Comparison of ENCODE assay signal across 9 cellular contexts in the genomic region with DNA sequence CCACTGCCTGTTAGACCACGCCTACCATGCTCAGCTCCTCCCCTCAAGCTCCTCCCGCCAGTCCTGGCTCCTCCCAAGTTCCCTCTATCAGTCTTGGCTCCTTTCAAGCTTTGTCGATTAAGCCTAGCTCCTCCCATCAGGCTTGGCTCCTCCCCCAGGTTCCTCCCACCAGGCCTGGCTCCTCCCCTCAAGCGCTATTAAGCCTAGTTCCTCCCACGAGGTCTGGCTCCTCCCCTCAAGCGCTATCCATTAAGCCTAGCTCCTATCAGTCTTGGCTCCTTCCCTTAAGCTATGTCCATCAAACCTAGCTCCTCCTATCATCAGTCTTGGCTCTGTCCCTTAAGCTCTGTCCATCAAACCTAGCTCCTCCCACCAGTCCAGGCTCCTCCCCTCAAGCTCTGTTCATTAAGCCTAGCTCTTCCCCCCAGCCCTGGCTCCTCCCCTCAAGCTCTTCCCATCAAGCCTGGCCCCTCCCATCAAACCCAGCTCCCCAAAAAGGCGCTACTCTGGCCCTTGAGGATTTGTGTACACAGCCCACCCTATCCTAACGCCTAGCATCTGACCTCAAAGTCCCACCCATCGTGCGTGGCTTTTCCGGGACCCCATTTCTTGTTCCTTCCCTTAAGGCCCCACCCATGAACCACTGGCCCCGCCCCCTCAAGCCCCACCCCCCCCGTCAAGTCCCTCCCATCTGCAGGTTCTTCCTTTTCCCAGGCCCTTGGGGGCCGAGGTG. TPM values are rescaled to one million over a fixed set of nuclear protein-coding genes. Genes with fewer than 3 reads are reported as not detected.
DNase-seq lines count a peak whose midpoint lies in the region; ATAC-seq and TF ChIP-seq lines count a peak whose summit lies in the region.
"Had no signal": no experiment of that assay in that cellular context is flagged by ENCODE, and none has a peak within 500 bp of the region (broad histone marks: within the 10 kb centered on the region; RNA-seq: fewer than 3 reads in every experiment).

No MANE protein-coding gene starts in this region.

- no peak overlapping the region for H3K27ac Mint-ChIP-seq in activated T-helper 1 cell treated with anti-CD3 and anti-CD28 coated beads, Interleukin-12 subunit alpha, Interleukin-12 subunit beta, Interleukin-2, Interleukin-4 antibody, amounts not matched to agents 30 ng/mL and 10 ng/mL and 1 ng/mL, durations not matched to agents 14 hours and 24 hours and 36 hours

- no peaks in the 10 kb centered on the region for H3K9me3 Mint-ChIP-seq in activated T-helper 1 cell treated with anti-CD3 and anti-CD28 coated beads, Interleukin-12 subunit alpha, Interleukin-12 subunit beta, Interleukin-2, Interleukin-4 antibody, amounts not matched to agents 30 ng/mL and 10 ng/mL and 1 ng/mL, durations not matched to agents 14 hours and 24 hours and 36 hours

- H3K27me3 ChIP-seq in HL-60 (ENCODE audit: insufficient read depth, poor library complexity, severe bottlenecking), result peaks cover 6% of the 10 kb centered on the region
- no peaks in the 10 kb centered on the region for H3K27me3 ChIP-seq in iPS DF 6.9 (ENCODE audit: control insufficient read depth, insufficient read depth, low read length)
- peaks cover 0 to 51% (median 31%) of the 10 kb centered on the region in 7 donors for H3K27me3 ChIP-seq in heart right ventricle

- TF ChIP-seq CTCF in HL-60 (IDR thresholded peaks at IDR 0.05; ENCODE audit: insufficient read depth, low read length) (no peak), heart right ventricle (IDR thresholded peaks at IDR 0.05) (no peak)

- H3K4me3 ChIP-seq in HL-60 (replicated peaks; ENCODE audit: insufficient read depth, low read length), result no peak overlapping the region
- H3K4me3 ChIP-seq in iPS DF 6.9 (ENCODE audit: low read length), result no peak overlapping the region
- H3K4me3 ChIP-seq in heart right ventricle, result no peak overlapping the region

- intact Hi-C loops in activated T-helper 1 cell treated with anti-CD3 and anti-CD28 coated beads, Interleukin-12 subunit alpha, Interleukin-12 subunit beta, Interleukin-2, Interleukin-4 antibody, amounts not matched to agents 30 ng/mL and 10 ng/mL and 1 ng/mL, durations not matched to agents 14 hours and 24 hours and 36 hours (cut with micrococcal nuclease), result loop anchor here (2.0 kb wide), 1 partner anchor 31 kb away; a partner anchor contains a TSS
- intact Hi-C loops in heart right ventricle (cut with DNase I), result no loop called here

- no peaks in the 10 kb centered on the region for H3K36me3 Mint-ChIP-seq in activated T-helper 1 cell treated with anti-CD3 and anti-CD28 coated beads, Interleukin-12 subunit alpha, Interleukin-12 subunit beta, Interleukin-2, Interleukin-4 antibody, amounts not matched to agents 30 ng/mL and 10 ng/mL and 1 ng/mL, durations not matched to agents 14 hours and 24 hours and 36 hours (ENCODE audit: low read depth)

- H3K4me3 Mint-ChIP-seq in activated T-helper 1 cell treated with anti-CD3 and anti-CD28 coated beads, Interleukin-12 subunit alpha, Interleukin-12 subunit beta, Interleukin-2, Interleukin-4 antibody, amounts not matched to agents 30 ng/mL and 10 ng/mL and 1 ng/mL, durations not matched to agents 14 hours and 24 hours and 36 hours, result no peak overlapping the region

- in situ Hi-C loops in Caki2 (cut with HindIII; ENCODE audit: low pct_unique_long_range_greater_than_20kb, low sequenced_read_pairs), result no loop called here

- H3K36me3 ChIP-seq in iPS DF 6.9 (ENCODE audit: control insufficient read depth, insufficient read depth, low read length), result peaks cover 9% of the 10 kb centered on the region
- no peaks in the 10 kb centered on the region for H3K36me3 ChIP-seq in heart right ventricle

- ATAC-seq in GM21423 (IDR thresholded peaks at IDR 0.05; ENCODE audit: unreplicated experiment) (no peak), heart right ventricle (no peak)

- H3K4me1 Mint-ChIP-seq in activated T-helper 1 cell treated with anti-CD3 and anti-CD28 coated beads, Interleukin-12 subunit alpha, Interleukin-12 subunit beta, Interleukin-2, Interleukin-4 antibody, amounts not matched to agents 30 ng/mL and 10 ng/mL and 1 ng/mL, durations not matched to agents 14 hours and 24 hours and 36 hours (ENCODE audit: low read depth), result no peaks in the 10 kb centered on the region

- WGBS in iPS DF 6.9 (ENCODE audit: insufficient coverage, insufficient read length), result no CpG with 5 or more reads among the region's 14 CpGs
- 61 to 70% methylated on average over 14 of the region's 14 CpGs for WGBS in heart right ventricle, 2 donors

- H3K27me3 Mint-ChIP-seq in activated T-helper 1 cell treated with anti-CD3 and anti-CD28 coated beads, Interleukin-12 subunit alpha, Interleukin-12 subunit beta, Interleukin-2, Interleukin-4 antibody, amounts not matched to agents 30 ng/mL and 10 ng/mL and 1 ng/mL, durations not matched to agents 14 hours and 24 hours and 36 hours (ENCODE audit: insufficient read depth), result peaks cover 10% of the 10 kb centered on the region

- H3K9me3 ChIP-seq in iPS DF 6.9 (ENCODE audit: control insufficient read depth, insufficient read depth, low read length) (no peaks in the 10 kb centered on the region), heart right ventricle (no peaks in the 10 kb centered on the region)

- H3K4me1 ChIP-seq in iPS DF 6.9 (ENCODE audit: control insufficient read depth, insufficient read depth, low read length), result no peaks in the 10 kb centered on the region
- H3K4me1 ChIP-seq in heart right ventricle, result no peaks in the 10 kb centered on the region

- DNase-seq in Caki2 (ENCODE audit: low read depth) (peak; percentile 69), HL-60 (ENCODE audit: low read depth in 1 of 2, low spot score in 1 of 2) (peak; percentile 43 to 58), SW480 (ENCODE audit: low spot score) (peak; percentile 78), iPS DF 6.9 (ENCODE audit: low read depth, low spot score) (peak; percentile 76), ureter (ENCODE audit: low spot score) (no peak), heart right ventricle (no peak)
- DNase-seq in activated T-helper 1 cell treated with anti-CD3 and anti-CD28 coated beads, Interleukin-12 subunit alpha, Interleukin-12 subunit beta, Interleukin-2, Interleukin-4 antibody, amounts not matched to agents 30 ng/mL and 10 ng/mL and 1 ng/mL, durations not matched to agents 14 hours and 24 hours and 36 hours (ENCODE audit: low spot score), result no peak

- H3K27ac ChIP-seq in HL-60 (replicated peaks), result no peak overlapping the region
- H3K27ac ChIP-seq in iPS DF 6.9 (ENCODE audit: low read length), result no peak overlapping the region
- H3K27ac ChIP-seq in heart right ventricle, result no peak overlapping the region

RNA-seq across cellular contexts. Expression of a gene that starts 10.0 kb away (rescaled TPM):
- total RNA-seq in Caki2 (2014; rRNA removed; shearing (Covaris generic); ENCODE audit: low replicate concordance), result 3.9 and 5.2 TPM in 2 replicates
- total RNA-seq in ureter, result 29.3 TPM
- total RNA-seq in activated T-helper 1 cell treated with anti-CD3 and anti-CD28 coated beads, Interleukin-12 subunit alpha, Interleukin-12 subunit beta, Interleukin-2, Interleukin-4 antibody, amounts not matched to agents 30 ng/mL and 10 ng/mL and 1 ng/mL, durations not matched to agents 14 hours and 24 hours and 36 hours, result 0.37 and 0.67 TPM in 2 replicates
- total RNA-seq in heart right ventricle, result 1 to 10 TPM in 1 of 10 donors, under 1 TPM in 9; 0.13 to 2.0 (median 0.30) TPM
- under 1 TPM; 0.03 to 0.37 TPM for polyA plus RNA-seq in heart right ventricle
- total RNA-seq: fibroblast of lung had no signal
- polyA plus RNA-seq: fibroblast of lung had no signal

RNA-seq across cellular contexts. Expression of a gene that starts 23.7 kb away (rescaled TPM):
- total RNA-seq in Caki2 (2014; rRNA removed; shearing (Covaris generic); ENCODE audit: low replicate concordance), result 29.7 and 79.6 TPM in 2 replicates
- total RNA-seq in ureter, result 39.0 TPM
- total RNA-seq in activated T-helper 1 cell treated with anti-CD3 and anti-CD28 coated beads, Interleukin-12 subunit alpha, Interleukin-12 subunit beta, Interleukin-2, Interleukin-4 antibody, amounts not matched to agents 30 ng/mL and 10 ng/mL and 1 ng/mL, durations not matched to agents 14 hours and 24 hours and 36 hours, result 50.7 and 51.2 TPM in 2 replicates
- 10 to 100 TPM; 18.6 to 25.1 (median 22.4) TPM for total RNA-seq in heart right ventricle
- 10 to 100 TPM; 28.0 to 31.9 TPM for polyA plus RNA-seq in heart right ventricle

RNA-seq across cellular contexts. Expression of a gene that starts 23.9 kb away (rescaled TPM):
- 42.7 and 45.1 TPM in 2 replicates for total RNA-seq in Caki2 (2014; rRNA removed; shearing (Covaris generic); ENCODE audit: low replicate concordance)
- total RNA-seq in ureter (66.7 TPM), heart right ventricle (100 to 1,000 TPM; 119 to 230 (median 150) TPM)
- total RNA-seq in activated T-helper 1 cell treated with anti-CD3 and anti-CD28 coated beads, Interleukin-12 subunit alpha, Interleukin-12 subunit beta, Interleukin-2, Interleukin-4 antibody, amounts not matched to agents 30 ng/mL and 10 ng/mL and 1 ng/mL, durations not matched to agents 14 hours and 24 hours and 36 hours, result 88.5 and 93.4 TPM in 2 replicates
- polyA plus RNA-seq in heart right ventricle, result 1,000 to 10,000 TPM in 1 of 2 donors, 10 to 100 TPM in 1; 99.1 to 1,041 TPM

RNA-seq across cellular contexts. Expression of a gene that starts 27.9 kb away (rescaled TPM):
- total RNA-seq in Caki2 (2014; rRNA removed; shearing (Covaris generic); ENCODE audit: low replicate concordance), result not detected in 2 replicates
- total RNA-seq in ureter (1.7 TPM), heart right ventricle (1 to 10 TPM in 5 of 10 donors, under 1 TPM in 3, not detected in 2; 0.35 to 3.8 (median 2.3) TPM)
- total RNA-seq in activated T-helper 1 cell treated with anti-CD3 and anti-CD28 coated beads, Interleukin-12 subunit alpha, Interleukin-12 subunit beta, Interleukin-2, Interleukin-4 antibody, amounts not matched to agents 30 ng/mL and 10 ng/mL and 1 ng/mL, durations not matched to agents 14 hours and 24 hours and 36 hours, result 0.34 and 1.4 TPM in 2 replicates
- polyA plus RNA-seq in heart right ventricle, result 1 to 10 TPM in 1 of 2 donors, under 1 TPM in 1; 0.67 to 1.0 TPM
- total RNA-seq: fibroblast of lung had no signal
- polyA plus RNA-seq: fibroblast of lung had no signal

RNA-seq across cellular contexts. Expression of a gene that starts 31.3 kb away (rescaled TPM):
- 7.1 and 14.5 TPM in 2 replicates for total RNA-seq in Caki2 (2014; rRNA removed; shearing (Covaris generic); ENCODE audit: low replicate concordance)
- total RNA-seq in ureter (122 TPM), heart right ventricle (10 to 100 TPM in 2 of 10 donors, 1 to 10 TPM in 8; 1.6 to 19.6 (median 2.5) TPM)
- total RNA-seq in activated T-helper 1 cell treated with anti-CD3 and anti-CD28 coated beads, Interleukin-12 subunit alpha, Interleukin-12 subunit beta, Interleukin-2, Interleukin-4 antibody, amounts not matched to agents 30 ng/mL and 10 ng/mL and 1 ng/mL, durations not matched to agents 14 hours and 24 hours and 36 hours, result 101 and 102 TPM in 2 replicates
- 1 to 10 TPM; 6.0 to 6.7 TPM for polyA plus RNA-seq in heart right ventricle

Comparison
In these comparisons a context has a peak if more than half of its experiments do, and no peak if none do; other contexts are left out.
1. DNase-seq: peak in Caki2 (single experiment), HL-60 (2 of 2), SW480 (single experiment) and iPS DF 6.9 (single experiment); none in ureter (single experiment), activated T-helper 1 cell treated with anti-CD3 and anti-CD28 coated beads, Interleukin-12 subunit alpha, Interleukin-12 subunit beta, Interleukin-2, Interleukin-4 antibody, amounts not matched to agents 30 ng/mL and 10 ng/mL and 1 ng/mL, durations not matched to agents 14 hours and 24 hours and 36 hours (single experiment) and heart right ventricle (0 of 2).